Comparison of ENCODE assay signal across 11 cellular contexts in genomic region chr17:79081571-79082276, GRCh38.
"Had no signal": no experiment of that assay in that cellular context is flagged by ENCODE, and none has a peak within 500 bp of the region (broad histone marks: within the 10 kb centered on the region; RNA-seq: fewer than 3 reads in every experiment).

No MANE protein-coding gene starts in this region.

- H3K27me3 Mint-ChIP-seq: activated naive CD8-positive, alpha-beta T cell; stimulated activated naive CD8-positive, alpha-beta T cell treated with anti-CD3 and anti-CD28 coated beads, Interleukin-15, amount 100 ng/mL, for 72 hours; type B pancreatic cell had no signal

- H3K4me3 ChIP-seq: lung, smooth muscle cell had no signal

- H3K36me3 Mint-ChIP-seq: activated naive CD8-positive, alpha-beta T cell had no signal

- H3K4me1 Mint-ChIP-seq: mesothelial cell of epicardium, WTC11 had no signal

- H2AFZ ChIP-seq: parathyroid adenoma had no signal

- H3K27ac ChIP-seq: brain microvascular endothelial cell, parathyroid adenoma had no signal

- H3K27ac Mint-ChIP-seq: activated naive CD8-positive, alpha-beta T cell; mesothelial cell of epicardium; stimulated activated naive CD8-positive, alpha-beta T cell treated with anti-CD3 and anti-CD28 coated beads, Interleukin-15, amount 100 ng/mL, for 72 hours; type B pancreatic cell; WTC11 had no signal

- DNase-seq: activated gamma-delta T cell treated with Interleukin-2 at 50 U/mL for 16 hours, brain microvascular endothelial cell, cortex of kidney had no signal

- H3K27me3 ChIP-seq: brain microvascular endothelial cell had no signal

- H3K4me2 ChIP-seq: smooth muscle cell had no signal

- H3K9me3 Mint-ChIP-seq: mesothelial cell of epicardium; stimulated activated naive CD8-positive, alpha-beta T cell treated with anti-CD3 and anti-CD28 coated beads, Interleukin-15, amount 100 ng/mL, for 72 hours; type B pancreatic cell; WTC11 had no signal

- H3K4me3 Mint-ChIP-seq: activated naive CD8-positive, alpha-beta T cell; mesothelial cell of epicardium; stimulated activated naive CD8-positive, alpha-beta T cell treated with anti-CD3 and anti-CD28 coated beads, Interleukin-15, amount 100 ng/mL, for 72 hours; type B pancreatic cell; WTC11 had no signal

- H3K4me1 ChIP-seq: parathyroid adenoma had no signal

- H3K9ac ChIP-seq: parathyroid adenoma had no signal
